Comparison of ENCODE assay signal across 1 cellular context in the genomic region with DNA sequence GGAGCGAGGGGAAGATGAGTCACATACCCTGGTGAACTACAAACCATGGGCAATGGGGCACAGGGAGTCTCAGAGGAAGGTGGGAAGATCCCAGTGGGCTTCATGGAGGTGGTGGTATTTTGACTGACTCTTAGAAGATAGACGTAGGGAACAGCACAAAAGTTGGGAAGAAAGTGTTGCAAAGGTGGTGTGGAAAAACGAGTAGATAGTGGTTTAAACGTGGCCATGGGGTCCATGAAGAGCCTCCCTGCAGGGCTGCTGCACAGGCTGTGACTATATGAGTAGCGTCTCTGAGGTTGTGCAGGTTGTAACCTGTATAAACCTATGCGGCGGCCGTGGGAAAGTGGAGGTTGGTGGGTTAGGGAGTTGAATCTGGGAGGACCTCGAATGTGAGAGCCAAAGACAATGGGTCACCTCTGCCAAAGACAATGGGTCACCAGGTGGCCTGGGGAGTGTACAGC.
TF ChIP-seq lines count a peak whose summit lies in the region.

No MANE protein-coding gene starts in this region.

TF ChIP-seq in HCT116, 20 proteins besides CTCF, POLR2A, EP300 and RAD21 (continued from another document):
- TF ChIP-seq EGR1 (IDR thresholded peaks at IDR 0.05; ENCODE audit: low read depth), result no peak
- no peak for TF ChIP-seq EZH2 (IDR thresholded peaks at IDR 0.05)
- TF ChIP-seq, protein P1, sequence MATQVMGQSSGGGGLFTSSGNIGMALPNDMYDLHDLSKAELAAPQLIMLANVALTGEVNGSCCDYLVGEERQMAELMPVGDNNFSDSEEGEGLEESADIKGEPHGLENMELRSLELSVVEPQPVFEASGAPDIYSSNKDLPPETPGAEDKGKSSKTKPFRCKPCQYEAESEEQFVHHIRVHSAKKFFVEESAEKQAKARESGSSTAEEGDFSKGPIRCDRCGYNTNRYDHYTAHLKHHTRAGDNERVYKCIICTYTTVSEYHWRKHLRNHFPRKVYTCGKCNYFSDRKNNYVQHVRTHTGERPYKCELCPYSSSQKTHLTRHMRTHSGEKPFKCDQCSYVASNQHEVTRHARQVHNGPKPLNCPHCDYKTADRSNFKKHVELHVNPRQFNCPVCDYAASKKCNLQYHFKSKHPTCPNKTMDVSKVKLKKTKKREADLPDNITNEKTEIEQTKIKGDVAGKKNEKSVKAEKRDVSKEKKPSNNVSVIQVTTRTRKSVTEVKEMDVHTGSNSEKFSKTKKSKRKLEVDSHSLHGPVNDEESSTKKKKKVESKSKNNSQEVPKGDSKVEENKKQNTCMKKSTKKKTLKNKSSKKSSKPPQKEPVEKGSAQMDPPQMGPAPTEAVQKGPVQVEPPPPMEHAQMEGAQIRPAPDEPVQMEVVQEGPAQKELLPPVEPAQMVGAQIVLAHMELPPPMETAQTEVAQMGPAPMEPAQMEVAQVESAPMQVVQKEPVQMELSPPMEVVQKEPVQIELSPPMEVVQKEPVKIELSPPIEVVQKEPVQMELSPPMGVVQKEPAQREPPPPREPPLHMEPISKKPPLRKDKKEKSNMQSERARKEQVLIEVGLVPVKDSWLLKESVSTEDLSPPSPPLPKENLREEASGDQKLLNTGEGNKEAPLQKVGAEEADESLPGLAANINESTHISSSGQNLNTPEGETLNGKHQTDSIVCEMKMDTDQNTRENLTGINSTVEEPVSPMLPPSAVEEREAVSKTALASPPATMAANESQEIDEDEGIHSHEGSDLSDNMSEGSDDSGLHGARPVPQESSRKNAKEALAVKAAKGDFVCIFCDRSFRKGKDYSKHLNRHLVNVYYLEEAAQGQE (IDR thresholded peaks at IDR 0.05; ENCODE audit: low read depth), result no peak
- TF ChIP-seq SIN3A (IDR thresholded peaks at IDR 0.05; ENCODE audit: low read depth), result no peak
- TF ChIP-seq, protein P2, sequence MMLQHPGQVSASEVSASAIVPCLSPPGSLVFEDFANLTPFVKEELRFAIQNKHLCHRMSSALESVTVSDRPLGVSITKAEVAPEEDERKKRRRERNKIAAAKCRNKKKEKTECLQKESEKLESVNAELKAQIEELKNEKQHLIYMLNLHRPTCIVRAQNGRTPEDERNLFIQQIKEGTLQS (IDR thresholded peaks at IDR 0.05), result no peak
- TF ChIP-seq POLR2AphosphoS5 (IDR thresholded peaks at IDR 0.05; ENCODE audit: low read depth, low read length), result no peak
